Comparison of ENCODE assay signal across 1 cellular context in the genomic region with DNA sequence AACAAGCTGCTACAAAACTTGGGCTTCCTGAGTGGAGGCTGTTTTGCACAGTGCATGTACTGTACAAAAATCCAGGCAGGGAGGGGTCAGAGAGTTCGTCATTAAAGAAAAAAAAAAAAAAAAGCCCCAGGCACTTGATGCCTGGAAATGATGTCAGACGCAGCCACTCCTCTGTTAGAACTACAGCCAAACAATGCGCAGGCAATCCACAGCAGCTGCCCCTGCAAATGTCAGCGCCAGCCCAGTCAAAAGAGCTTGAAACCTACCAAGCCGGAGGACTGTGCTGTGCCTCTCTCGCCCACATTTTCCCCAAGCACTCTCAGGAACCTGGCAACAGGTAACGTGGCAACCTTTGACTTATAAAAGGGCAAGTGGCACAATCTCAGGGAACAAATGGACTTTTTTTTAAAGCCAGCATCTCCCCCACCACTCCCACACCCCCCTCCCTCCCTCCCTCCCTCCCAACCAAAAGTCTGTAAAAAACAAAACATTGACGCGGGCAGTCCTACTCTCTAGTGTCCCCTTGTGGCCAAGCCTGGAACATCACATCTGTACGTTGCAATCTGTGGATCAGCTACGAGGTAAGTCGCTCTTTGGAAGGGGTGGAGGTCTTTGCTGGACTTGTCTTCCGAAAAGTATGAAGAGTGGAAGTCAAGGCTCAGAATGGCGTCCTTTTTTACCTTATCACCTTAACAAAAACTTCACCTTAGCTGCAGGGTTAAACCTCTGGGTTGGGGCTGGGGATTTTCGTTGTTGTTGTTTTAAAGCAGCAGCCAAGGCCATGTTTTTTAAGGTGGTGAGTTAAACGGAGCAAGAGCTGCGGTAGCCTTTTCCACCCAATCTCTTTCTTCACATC.
A peak's percentile ranks its signal among the peaks of the same experiment; 100 is the strongest.
TF ChIP-seq lines count a peak whose summit lies in the region.

No MANE protein-coding gene starts in this region.

TF ChIP-seq in HepG2, 621 proteins besides CTCF, POLR2A, EP300 and RAD21 (continued from another document and continues in another):
- TF ChIP-seq, protein P1, sequence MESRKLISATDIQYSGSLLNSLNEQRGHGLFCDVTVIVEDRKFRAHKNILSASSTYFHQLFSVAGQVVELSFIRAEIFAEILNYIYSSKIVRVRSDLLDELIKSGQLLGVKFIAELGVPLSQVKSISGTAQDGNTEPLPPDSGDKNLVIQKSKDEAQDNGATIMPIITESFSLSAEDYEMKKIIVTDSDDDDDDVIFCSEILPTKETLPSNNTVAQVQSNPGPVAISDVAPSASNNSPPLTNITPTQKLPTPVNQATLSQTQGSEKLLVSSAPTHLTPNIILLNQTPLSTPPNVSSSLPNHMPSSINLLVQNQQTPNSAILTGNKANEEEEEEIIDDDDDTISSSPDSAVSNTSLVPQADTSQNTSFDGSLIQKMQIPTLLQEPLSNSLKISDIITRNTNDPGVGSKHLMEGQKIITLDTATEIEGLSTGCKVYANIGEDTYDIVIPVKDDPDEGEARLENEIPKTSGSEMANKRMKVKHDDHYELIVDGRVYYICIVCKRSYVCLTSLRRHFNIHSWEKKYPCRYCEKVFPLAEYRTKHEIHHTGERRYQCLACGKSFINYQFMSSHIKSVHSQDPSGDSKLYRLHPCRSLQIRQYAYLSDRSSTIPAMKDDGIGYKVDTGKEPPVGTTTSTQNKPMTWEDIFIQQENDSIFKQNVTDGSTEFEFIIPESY (CRISPR knock-in tag; IDR thresholded peaks at IDR 0.05) = no peak
- TF ChIP-seq GATA4 (IDR thresholded peaks at IDR 0.05; ENCODE audit: borderline replicate concordance, low read depth) (peak; percentile 45; the same call in 1 of the 2 replicates), U2AF1 (optimal IDR thresholded peaks at IDR 0.05; ENCODE audit: low read depth, low read length) (peak; percentile 61), ZSCAN29 (CRISPR knock-in tag; conservative IDR thresholded peaks at IDR 0.05) (no peak), ESRRA (CRISPR knock-in tag; IDR thresholded peaks at IDR 0.05; ENCODE audit: low read depth) (no peak), ZNF768 (CRISPR knock-in tag; IDR thresholded peaks at IDR 0.05) (no peak), CHD2 (IDR thresholded peaks at IDR 0.05; ENCODE audit: low read depth, low read length) (no peak), TBX2 (CRISPR knock-in tag; IDR thresholded peaks at IDR 0.05; ENCODE audit: borderline replicate concordance) (peak; percentile 64), ATF7 (IDR thresholded peaks at IDR 0.05) (peak; percentile 63), ATF7 (CRISPR knock-in tag; IDR thresholded peaks at IDR 0.05) (peak; percentile 80; the same call in 1 of the 2 replicates), YY1 (IDR thresholded peaks at IDR 0.05; ENCODE audit: insufficient read depth, insufficient replicate concordance, low read depth, low read length) (peak; percentile 44), PLRG1 (conservative IDR thresholded peaks at IDR 0.05) (no peak), POGZ (CRISPR knock-in tag; IDR thresholded peaks at IDR 0.05) (0 out of 2 replicates have a peak, but pooled peaks have one; percentile 32), PHF5A (CRISPR knock-in tag; IDR thresholded peaks at IDR 0.05; ENCODE audit: low read depth, unreplicated experiment) (no peak), MAFF (IDR thresholded peaks at IDR 0.05; ENCODE audit: low read depth, low read length) (no peak), ZNF570 (CRISPR knock-in tag; IDR thresholded peaks at IDR 0.05; ENCODE audit: borderline replicate concordance) (no peak), ELF3 (CRISPR knock-in tag; IDR thresholded peaks at IDR 0.05) (peak; percentile 42; the same call in 1 of the 2 replicates), HDAC2 (CRISPR knock-in tag; IDR thresholded peaks at IDR 0.05) (0 out of 2 replicates have a peak, but pooled peaks have one; percentile 9), ZNF543 (CRISPR knock-in tag; IDR thresholded peaks at IDR 0.05) (0 out of 2 replicates have a peak, but pooled peaks have one; percentile 21), POLR2G (IDR thresholded peaks at IDR 0.05; ENCODE audit: low read depth, low read length) (peak; percentile 80)
- TF ChIP-seq, protein P2, sequence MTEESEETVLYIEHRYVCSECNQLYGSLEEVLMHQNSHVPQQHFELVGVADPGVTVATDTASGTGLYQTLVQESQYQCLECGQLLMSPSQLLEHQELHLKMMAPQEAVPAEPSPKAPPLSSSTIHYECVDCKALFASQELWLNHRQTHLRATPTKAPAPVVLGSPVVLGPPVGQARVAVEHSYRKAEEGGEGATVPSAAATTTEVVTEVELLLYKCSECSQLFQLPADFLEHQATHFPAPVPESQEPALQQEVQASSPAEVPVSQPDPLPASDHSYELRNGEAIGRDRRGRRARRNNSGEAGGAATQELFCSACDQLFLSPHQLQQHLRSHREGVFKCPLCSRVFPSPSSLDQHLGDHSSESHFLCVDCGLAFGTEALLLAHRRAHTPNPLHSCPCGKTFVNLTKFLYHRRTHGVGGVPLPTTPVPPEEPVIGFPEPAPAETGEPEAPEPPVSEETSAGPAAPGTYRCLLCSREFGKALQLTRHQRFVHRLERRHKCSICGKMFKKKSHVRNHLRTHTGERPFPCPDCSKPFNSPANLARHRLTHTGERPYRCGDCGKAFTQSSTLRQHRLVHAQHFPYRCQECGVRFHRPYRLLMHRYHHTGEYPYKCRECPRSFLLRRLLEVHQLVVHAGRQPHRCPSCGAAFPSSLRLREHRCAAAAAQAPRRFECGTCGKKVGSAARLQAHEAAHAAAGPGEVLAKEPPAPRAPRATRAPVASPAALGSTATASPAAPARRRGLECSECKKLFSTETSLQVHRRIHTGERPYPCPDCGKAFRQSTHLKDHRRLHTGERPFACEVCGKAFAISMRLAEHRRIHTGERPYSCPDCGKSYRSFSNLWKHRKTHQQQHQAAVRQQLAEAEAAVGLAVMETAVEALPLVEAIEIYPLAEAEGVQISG (CRISPR knock-in tag; IDR thresholded peaks at IDR 0.05) = peak; percentile 57
- TF ChIP-seq, protein P3, sequence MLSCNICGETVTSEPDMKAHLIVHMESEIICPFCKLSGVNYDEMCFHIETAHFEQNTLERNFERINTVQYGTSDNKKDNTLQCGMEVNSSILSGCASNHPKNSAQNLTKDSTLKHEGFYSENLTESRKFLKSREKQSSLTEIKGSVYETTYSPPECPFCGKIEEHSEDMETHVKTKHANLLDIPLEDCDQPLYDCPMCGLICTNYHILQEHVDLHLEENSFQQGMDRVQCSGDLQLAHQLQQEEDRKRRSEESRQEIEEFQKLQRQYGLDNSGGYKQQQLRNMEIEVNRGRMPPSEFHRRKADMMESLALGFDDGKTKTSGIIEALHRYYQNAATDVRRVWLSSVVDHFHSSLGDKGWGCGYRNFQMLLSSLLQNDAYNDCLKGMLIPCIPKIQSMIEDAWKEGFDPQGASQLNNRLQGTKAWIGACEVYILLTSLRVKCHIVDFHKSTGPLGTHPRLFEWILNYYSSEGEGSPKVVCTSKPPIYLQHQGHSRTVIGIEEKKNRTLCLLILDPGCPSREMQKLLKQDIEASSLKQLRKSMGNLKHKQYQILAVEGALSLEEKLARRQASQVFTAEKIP (CRISPR knock-in tag; IDR thresholded peaks at IDR 0.05; ENCODE audit: borderline replicate concordance) = no peak
- TF ChIP-seq, protein P4, sequence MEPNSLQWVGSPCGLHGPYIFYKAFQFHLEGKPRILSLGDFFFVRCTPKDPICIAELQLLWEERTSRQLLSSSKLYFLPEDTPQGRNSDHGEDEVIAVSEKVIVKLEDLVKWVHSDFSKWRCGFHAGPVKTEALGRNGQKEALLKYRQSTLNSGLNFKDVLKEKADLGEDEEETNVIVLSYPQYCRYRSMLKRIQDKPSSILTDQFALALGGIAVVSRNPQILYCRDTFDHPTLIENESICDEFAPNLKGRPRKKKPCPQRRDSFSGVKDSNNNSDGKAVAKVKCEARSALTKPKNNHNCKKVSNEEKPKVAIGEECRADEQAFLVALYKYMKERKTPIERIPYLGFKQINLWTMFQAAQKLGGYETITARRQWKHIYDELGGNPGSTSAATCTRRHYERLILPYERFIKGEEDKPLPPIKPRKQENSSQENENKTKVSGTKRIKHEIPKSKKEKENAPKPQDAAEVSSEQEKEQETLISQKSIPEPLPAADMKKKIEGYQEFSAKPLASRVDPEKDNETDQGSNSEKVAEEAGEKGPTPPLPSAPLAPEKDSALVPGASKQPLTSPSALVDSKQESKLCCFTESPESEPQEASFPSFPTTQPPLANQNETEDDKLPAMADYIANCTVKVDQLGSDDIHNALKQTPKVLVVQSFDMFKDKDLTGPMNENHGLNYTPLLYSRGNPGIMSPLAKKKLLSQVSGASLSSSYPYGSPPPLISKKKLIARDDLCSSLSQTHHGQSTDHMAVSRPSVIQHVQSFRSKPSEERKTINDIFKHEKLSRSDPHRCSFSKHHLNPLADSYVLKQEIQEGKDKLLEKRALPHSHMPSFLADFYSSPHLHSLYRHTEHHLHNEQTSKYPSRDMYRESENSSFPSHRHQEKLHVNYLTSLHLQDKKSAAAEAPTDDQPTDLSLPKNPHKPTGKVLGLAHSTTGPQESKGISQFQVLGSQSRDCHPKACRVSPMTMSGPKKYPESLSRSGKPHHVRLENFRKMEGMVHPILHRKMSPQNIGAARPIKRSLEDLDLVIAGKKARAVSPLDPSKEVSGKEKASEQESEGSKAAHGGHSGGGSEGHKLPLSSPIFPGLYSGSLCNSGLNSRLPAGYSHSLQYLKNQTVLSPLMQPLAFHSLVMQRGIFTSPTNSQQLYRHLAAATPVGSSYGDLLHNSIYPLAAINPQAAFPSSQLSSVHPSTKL (CRISPR knock-in tag; IDR thresholded peaks at IDR 0.05) = peak; percentile 55
- TF ChIP-seq, protein P5, sequence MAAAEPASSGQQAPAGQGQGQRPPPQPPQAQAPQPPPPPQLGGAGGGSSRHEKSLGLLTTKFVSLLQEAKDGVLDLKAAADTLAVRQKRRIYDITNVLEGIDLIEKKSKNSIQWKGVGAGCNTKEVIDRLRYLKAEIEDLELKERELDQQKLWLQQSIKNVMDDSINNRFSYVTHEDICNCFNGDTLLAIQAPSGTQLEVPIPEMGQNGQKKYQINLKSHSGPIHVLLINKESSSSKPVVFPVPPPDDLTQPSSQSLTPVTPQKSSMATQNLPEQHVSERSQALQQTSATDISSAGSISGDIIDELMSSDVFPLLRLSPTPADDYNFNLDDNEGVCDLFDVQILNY (CRISPR knock-in tag; conservative IDR thresholded peaks at IDR 0.05) = no peak
- TF ChIP-seq, protein P6, sequence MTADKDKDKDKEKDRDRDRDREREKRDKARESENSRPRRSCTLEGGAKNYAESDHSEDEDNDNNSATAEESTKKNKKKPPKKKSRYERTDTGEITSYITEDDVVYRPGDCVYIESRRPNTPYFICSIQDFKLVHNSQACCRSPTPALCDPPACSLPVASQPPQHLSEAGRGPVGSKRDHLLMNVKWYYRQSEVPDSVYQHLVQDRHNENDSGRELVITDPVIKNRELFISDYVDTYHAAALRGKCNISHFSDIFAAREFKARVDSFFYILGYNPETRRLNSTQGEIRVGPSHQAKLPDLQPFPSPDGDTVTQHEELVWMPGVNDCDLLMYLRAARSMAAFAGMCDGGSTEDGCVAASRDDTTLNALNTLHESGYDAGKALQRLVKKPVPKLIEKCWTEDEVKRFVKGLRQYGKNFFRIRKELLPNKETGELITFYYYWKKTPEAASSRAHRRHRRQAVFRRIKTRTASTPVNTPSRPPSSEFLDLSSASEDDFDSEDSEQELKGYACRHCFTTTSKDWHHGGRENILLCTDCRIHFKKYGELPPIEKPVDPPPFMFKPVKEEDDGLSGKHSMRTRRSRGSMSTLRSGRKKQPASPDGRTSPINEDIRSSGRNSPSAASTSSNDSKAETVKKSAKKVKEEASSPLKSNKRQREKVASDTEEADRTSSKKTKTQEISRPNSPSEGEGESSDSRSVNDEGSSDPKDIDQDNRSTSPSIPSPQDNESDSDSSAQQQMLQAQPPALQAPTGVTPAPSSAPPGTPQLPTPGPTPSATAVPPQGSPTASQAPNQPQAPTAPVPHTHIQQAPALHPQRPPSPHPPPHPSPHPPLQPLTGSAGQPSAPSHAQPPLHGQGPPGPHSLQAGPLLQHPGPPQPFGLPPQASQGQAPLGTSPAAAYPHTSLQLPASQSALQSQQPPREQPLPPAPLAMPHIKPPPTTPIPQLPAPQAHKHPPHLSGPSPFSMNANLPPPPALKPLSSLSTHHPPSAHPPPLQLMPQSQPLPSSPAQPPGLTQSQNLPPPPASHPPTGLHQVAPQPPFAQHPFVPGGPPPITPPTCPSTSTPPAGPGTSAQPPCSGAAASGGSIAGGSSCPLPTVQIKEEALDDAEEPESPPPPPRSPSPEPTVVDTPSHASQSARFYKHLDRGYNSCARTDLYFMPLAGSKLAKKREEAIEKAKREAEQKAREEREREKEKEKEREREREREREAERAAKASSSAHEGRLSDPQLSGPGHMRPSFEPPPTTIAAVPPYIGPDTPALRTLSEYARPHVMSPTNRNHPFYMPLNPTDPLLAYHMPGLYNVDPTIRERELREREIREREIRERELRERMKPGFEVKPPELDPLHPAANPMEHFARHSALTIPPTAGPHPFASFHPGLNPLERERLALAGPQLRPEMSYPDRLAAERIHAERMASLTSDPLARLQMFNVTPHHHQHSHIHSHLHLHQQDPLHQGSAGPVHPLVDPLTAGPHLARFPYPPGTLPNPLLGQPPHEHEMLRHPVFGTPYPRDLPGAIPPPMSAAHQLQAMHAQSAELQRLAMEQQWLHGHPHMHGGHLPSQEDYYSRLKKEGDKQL (CRISPR knock-in tag; IDR thresholded peaks at IDR 0.05; ENCODE audit: low read depth) = no peak; the same call in 1 of the 2 replicates
- TF ChIP-seq, protein P7, sequence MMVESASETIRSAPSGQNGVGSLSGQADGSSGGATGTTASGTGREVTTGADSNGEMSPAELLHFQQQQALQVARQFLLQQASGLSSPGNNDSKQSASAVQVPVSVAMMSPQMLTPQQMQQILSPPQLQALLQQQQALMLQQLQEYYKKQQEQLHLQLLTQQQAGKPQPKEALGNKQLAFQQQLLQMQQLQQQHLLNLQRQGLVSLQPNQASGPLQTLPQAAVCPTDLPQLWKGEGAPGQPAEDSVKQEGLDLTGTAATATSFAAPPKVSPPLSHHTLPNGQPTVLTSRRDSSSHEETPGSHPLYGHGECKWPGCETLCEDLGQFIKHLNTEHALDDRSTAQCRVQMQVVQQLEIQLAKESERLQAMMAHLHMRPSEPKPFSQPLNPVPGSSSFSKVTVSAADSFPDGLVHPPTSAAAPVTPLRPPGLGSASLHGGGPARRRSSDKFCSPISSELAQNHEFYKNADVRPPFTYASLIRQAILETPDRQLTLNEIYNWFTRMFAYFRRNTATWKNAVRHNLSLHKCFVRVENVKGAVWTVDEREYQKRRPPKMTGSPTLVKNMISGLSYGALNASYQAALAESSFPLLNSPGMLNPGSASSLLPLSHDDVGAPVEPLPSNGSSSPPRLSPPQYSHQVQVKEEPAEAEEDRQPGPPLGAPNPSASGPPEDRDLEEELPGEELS (CRISPR knock-in tag; IDR thresholded peaks at IDR 0.05) = peak; percentile 66; the same call in 1 of the 2 replicates
- TF ChIP-seq, protein P8, sequence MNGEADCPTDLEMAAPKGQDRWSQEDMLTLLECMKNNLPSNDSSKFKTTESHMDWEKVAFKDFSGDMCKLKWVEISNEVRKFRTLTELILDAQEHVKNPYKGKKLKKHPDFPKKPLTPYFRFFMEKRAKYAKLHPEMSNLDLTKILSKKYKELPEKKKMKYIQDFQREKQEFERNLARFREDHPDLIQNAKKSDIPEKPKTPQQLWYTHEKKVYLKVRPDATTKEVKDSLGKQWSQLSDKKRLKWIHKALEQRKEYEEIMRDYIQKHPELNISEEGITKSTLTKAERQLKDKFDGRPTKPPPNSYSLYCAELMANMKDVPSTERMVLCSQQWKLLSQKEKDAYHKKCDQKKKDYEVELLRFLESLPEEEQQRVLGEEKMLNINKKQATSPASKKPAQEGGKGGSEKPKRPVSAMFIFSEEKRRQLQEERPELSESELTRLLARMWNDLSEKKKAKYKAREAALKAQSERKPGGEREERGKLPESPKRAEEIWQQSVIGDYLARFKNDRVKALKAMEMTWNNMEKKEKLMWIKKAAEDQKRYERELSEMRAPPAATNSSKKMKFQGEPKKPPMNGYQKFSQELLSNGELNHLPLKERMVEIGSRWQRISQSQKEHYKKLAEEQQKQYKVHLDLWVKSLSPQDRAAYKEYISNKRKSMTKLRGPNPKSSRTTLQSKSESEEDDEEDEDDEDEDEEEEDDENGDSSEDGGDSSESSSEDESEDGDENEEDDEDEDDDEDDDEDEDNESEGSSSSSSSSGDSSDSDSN (CRISPR knock-in tag; IDR thresholded peaks at IDR 0.05) = no peak
